In the genomic region with DNA sequence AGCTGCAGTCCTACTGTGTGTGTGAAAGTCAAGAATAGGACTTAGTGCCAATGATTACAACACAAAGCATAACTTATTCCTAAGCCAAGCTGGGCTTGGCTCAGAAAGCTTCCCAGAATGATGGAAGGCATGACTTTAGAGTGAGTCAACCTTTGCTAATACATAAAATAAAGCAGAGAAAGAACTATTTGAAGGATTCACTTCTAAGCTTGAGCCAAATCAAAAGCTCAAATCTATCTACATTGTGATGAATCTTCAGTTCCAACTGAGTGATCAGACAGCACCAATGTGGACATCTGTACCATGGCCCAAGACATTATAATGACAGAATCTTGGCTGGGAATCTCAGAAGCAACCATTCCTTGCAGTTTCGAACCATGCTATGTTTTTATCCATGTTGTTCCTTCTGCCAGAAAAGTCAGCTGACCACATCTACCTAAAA, we compare ENCODE assay signal across 11 cellular contexts. TPM values are rescaled to one million over a fixed set of nuclear protein-coding genes. Genes with fewer than 3 reads are reported as not detected.
DNase-seq lines count a peak whose midpoint lies in the region; ATAC-seq, FAIRE-seq and TF ChIP-seq lines count a peak whose summit lies in the region.
"Had no signal": no experiment of that assay in that cellular context is flagged by ENCODE, and none has a peak within 500 bp of the region (broad histone marks: within the 10 kb centered on the region; RNA-seq: fewer than 3 reads in every experiment).

No MANE protein-coding gene starts in this region.

- H3K27me3 Mint-ChIP-seq in activated naive CD4-positive, alpha-beta T cell treated with anti-CD3 and anti-CD28 coated beads, Interleukin-2, amount 50 U/mL, for 24 hours, result no peaks in the 10 kb centered on the region

- in situ Hi-C loops in transverse colon (cut with MboI; ENCODE audit: low pct_ligation_motif_present in 1 of 4, low pct_unique_long_range_greater_than_20kb in 1 of 4, low sequenced_read_pairs in 3 of 4), result no loop called here

- peak overlapping the region; percentile 75 for H3K27ac Mint-ChIP-seq in activated naive CD4-positive, alpha-beta T cell treated with anti-CD3 and anti-CD28 coated beads, Interleukin-2, amount 50 U/mL, for 24 hours
- H3K27ac Mint-ChIP-seq in activated naive CD4-positive, alpha-beta T cell treated with anti-CD3 and anti-CD28 coated beads, Interleukin-2, amount 50 U/mL, for 72 hours, result peak overlapping the region; percentile 95 to 100

- no peak overlapping the region for H3K4me3 ChIP-seq in transverse colon
- H3K4me3 ChIP-seq: SJSA1 had no signal

- peaks cover 12% of the 10 kb centered on the region for H3K36me3 Mint-ChIP-seq in activated naive CD4-positive, alpha-beta T cell treated with anti-CD3 and anti-CD28 coated beads, Interleukin-2, amount 50 U/mL, for 24 hours
- peaks cover 23% of the 10 kb centered on the region in 2 donors for H3K36me3 Mint-ChIP-seq in activated naive CD4-positive, alpha-beta T cell treated with anti-CD3 and anti-CD28 coated beads, Interleukin-2, amount 50 U/mL, for 72 hours

- no peak for DNase-seq in activated naive CD4-positive, alpha-beta T cell (lab: John Stamatoyannopoulos, UW)
- no peak for DNase-seq in activated naive CD4-positive, alpha-beta T cell treated with anti-CD3 and anti-CD28 coated beads, Interleukin-2, amount 50 U/mL, for 72 hours (ENCODE audit: low spot score in 2 of 2)
- DNase-seq in foreskin melanocyte (peak; percentile 16), transverse colon (no peak), HUDEP-2 (lab: John Stamatoyannopoulos, UW; ENCODE audit: unreplicated experiment in 76 of 76) (no peak), GM12892 (ENCODE audit: insufficient read length) (no peak)
- DNase-seq: NCI-H1105 treated with DMSO at 0.1 percent for 48 hours; stimulated activated naive CD4-positive, alpha-beta T cell treated with Interleukin-2 at 50 U/mL for 16 hours had no signal

- peaks cover 4 to 40% (median 22%) of the 10 kb centered on the region in 4 donors for H3K4me1 ChIP-seq in transverse colon

- no peaks in the 10 kb centered on the region for H3K27me3 ChIP-seq in transverse colon
- H3K27me3 ChIP-seq: SJSA1 had no signal

- peak overlapping the region; percentile 55 for H3K4me3 Mint-ChIP-seq in activated naive CD4-positive, alpha-beta T cell treated with anti-CD3 and anti-CD28 coated beads, Interleukin-2, amount 50 U/mL, for 24 hours

- H3K9me3 Mint-ChIP-seq in activated naive CD4-positive, alpha-beta T cell treated with anti-CD3 and anti-CD28 coated beads, Interleukin-2, amount 50 U/mL, for 24 hours, result no peaks in the 10 kb centered on the region
- no peaks in the 10 kb centered on the region for H3K9me3 Mint-ChIP-seq in activated naive CD4-positive, alpha-beta T cell treated with anti-CD3 and anti-CD28 coated beads, Interleukin-2, amount 50 U/mL, for 72 hours

- WGBS in transverse colon (ENCODE audit: low coverage in 1 of 2), 2 donors, result 57 to 81% methylated on average over 1 of the region's 1 CpG

- intact Hi-C loops in transverse colon (cut with DNase I; ENCODE audit: low total_unique reads), result no loop called here

- TF ChIP-seq POLR2A in transverse colon (IDR thresholded peaks at IDR 0.05), result no peak
- no peak for TF ChIP-seq POLR2A in GM12892 (IDR thresholded peaks at IDR 0.05; ENCODE audit: low read depth, low read length)

- H3K36me3 ChIP-seq in transverse colon, result no peaks in the 10 kb centered on the region

- no peak for ATAC-seq in activated naive CD4-positive, alpha-beta T cell treated with anti-CD3 and anti-CD28 coated beads, Interleukin-2, amount 50 U/mL, for 72 hours
- no peak for ATAC-seq in HG02571 (IDR thresholded peaks at IDR 0.05; ENCODE audit: unreplicated experiment)

- H3K9me3 ChIP-seq in transverse colon, result no peaks in the 10 kb centered on the region
- H3K9me3 ChIP-seq: SJSA1 had no signal

- peaks cover 91% of the 10 kb centered on the region for H3K4me1 Mint-ChIP-seq in activated naive CD4-positive, alpha-beta T cell treated with anti-CD3 and anti-CD28 coated beads, Interleukin-2, amount 50 U/mL, for 24 hours

- FAIRE-seq in GM12892 (lab: Jason Lieb, UNC), result no peak

- TF ChIP-seq EP300 in transverse colon (IDR thresholded peaks at IDR 0.05; ENCODE audit: low read depth), result no peak

- no peak for TF ChIP-seq CTCF in transverse colon (IDR thresholded peaks at IDR 0.05)

- peak overlapping the region; percentile 68 to 82 (median 76) for H3K27ac ChIP-seq in transverse colon
- H3K27ac ChIP-seq: SJSA1 had no signal

RNA-seq across cellular contexts. Expression of gene SMG6, which starts 41.4 kb away (rescaled TPM):
- 10 to 100 TPM; 40.1 to 45.2 TPM for total RNA-seq in activated naive CD4-positive, alpha-beta T cell treated with anti-CD3 and anti-CD28 coated beads, Interleukin-2, amount 50 U/mL, for 72 hours
- total RNA-seq in transverse colon, result 100 to 1,000 TPM in 1 of 4 donors, 10 to 100 TPM in 3; 28.6 to 112 (median 39.1) TPM
- 20.9 TPM for polyA plus RNA-seq in GM12892 (2012; ENCODE audit: missing spikeins)

RNA-seq across cellular contexts. Expression of gene SRR, which starts 41.6 kb away (rescaled TPM):
- total RNA-seq in activated naive CD4-positive, alpha-beta T cell treated with anti-CD3 and anti-CD28 coated beads, Interleukin-2, amount 50 U/mL, for 72 hours, result 10 to 100 TPM in 1 of 2 donors, 1 to 10 TPM in 1; 6.3 to 15.9 TPM
- 10 to 100 TPM in 2 of 4 donors, under 1 TPM in 1, not detected in 1; 0.40 to 23.1 (median 12.1) TPM for total RNA-seq in transverse colon
- 11.1 TPM for polyA plus RNA-seq in GM12892 (2012; ENCODE audit: missing spikeins)
